Comparison of ENCODE assay signal across 1 cellular context in genomic region chr3:134237454-134238145, GRCh38.
TF ChIP-seq lines count a peak whose summit lies in the region.

No MANE protein-coding gene starts in this region.

TF ChIP-seq in HEK293, 187 proteins besides CTCF, POLR2A, EP300 and RAD21 (continued from another document):
- no peak for TF ChIP-seq PRDM2 (tag by site-specific recombination; IDR thresholded peaks at IDR 0.05; ENCODE audit: borderline replicate concordance)
- TF ChIP-seq ZNF473 (tag by site-specific recombination; IDR thresholded peaks at IDR 0.05): no peak
- TF ChIP-seq ZNF248 (tag by site-specific recombination; IDR thresholded peaks at IDR 0.05): no peak
- TF ChIP-seq BCL11B (tag by site-specific recombination; IDR thresholded peaks at IDR 0.05; ENCODE audit: low read depth): no peak
- no peak for TF ChIP-seq ZNF514 (tag by site-specific recombination; IDR thresholded peaks at IDR 0.05)
- no peak for TF ChIP-seq ZNF510 (tag by site-specific recombination; IDR thresholded peaks at IDR 0.05; ENCODE audit: insufficient replicate concordance)
- TF ChIP-seq ZNF221 (tag by site-specific recombination; IDR thresholded peaks at IDR 0.05; ENCODE audit: borderline replicate concordance): no peak
- 0 out of 2 replicates have a peak, but pooled peaks have one; percentile 22 for TF ChIP-seq OVOL3 (tag by site-specific recombination; IDR thresholded peaks at IDR 0.05)
- no peak for TF ChIP-seq ZFP37 (tag by site-specific recombination; IDR thresholded peaks at IDR 0.05)
- peak; percentile 37; the same call in 1 of the 2 replicates for TF ChIP-seq ZNF629 (tag by site-specific recombination; IDR thresholded peaks at IDR 0.05)
- no peak for TF ChIP-seq ZFP41 (tag by site-specific recombination; IDR thresholded peaks at IDR 0.05; ENCODE audit: borderline replicate concordance)
- TF ChIP-seq SETDB1 (IDR thresholded peaks at IDR 0.05; ENCODE audit: insufficient read length, low read length): no peak
- no peak for TF ChIP-seq ZNF184 (tag by site-specific recombination; IDR thresholded peaks at IDR 0.05)
- no peak for TF ChIP-seq MEIS1 (CRISPR knock-in tag; IDR thresholded peaks at IDR 0.05; ENCODE audit: borderline replicate concordance)
- TF ChIP-seq, protein P1, sequence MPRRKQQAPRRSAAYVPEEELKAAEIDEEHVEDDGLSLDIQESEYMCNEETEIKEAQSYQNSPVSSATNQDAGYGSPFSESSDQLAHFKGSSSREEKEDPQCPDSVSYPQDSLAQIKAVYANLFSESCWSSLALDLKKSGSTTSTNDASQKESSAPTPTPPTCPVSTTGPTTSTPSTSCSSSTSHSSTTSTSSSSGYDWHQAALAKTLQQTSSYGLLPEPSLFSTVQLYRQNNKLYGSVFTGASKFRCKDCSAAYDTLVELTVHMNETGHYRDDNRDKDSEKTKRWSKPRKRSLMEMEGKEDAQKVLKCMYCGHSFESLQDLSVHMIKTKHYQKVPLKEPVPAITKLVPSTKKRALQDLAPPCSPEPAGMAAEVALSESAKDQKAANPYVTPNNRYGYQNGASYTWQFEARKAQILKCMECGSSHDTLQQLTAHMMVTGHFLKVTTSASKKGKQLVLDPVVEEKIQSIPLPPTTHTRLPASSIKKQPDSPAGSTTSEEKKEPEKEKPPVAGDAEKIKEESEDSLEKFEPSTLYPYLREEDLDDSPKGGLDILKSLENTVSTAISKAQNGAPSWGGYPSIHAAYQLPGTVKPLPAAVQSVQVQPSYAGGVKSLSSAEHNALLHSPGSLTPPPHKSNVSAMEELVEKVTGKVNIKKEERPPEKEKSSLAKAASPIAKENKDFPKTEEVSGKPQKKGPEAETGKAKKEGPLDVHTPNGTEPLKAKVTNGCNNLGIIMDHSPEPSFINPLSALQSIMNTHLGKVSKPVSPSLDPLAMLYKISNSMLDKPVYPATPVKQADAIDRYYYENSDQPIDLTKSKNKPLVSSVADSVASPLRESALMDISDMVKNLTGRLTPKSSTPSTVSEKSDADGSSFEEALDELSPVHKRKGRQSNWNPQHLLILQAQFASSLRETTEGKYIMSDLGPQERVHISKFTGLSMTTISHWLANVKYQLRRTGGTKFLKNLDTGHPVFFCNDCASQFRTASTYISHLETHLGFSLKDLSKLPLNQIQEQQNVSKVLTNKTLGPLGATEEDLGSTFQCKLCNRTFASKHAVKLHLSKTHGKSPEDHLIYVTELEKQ (tag by site-specific recombination; IDR thresholded peaks at IDR 0.05; ENCODE audit: borderline replicate concordance): no peak
- TF ChIP-seq KLF7 (tag by site-specific recombination; IDR thresholded peaks at IDR 0.05; ENCODE audit: borderline replicate concordance): no peak
- TF ChIP-seq ZNF354C (tag by site-specific recombination; IDR thresholded peaks at IDR 0.05; ENCODE audit: borderline replicate concordance, low read depth): no peak
- no peak for TF ChIP-seq ZNF555 (tag by site-specific recombination; conservative IDR thresholded peaks at IDR 0.05)
- TF ChIP-seq ZNF37A (tag by site-specific recombination; IDR thresholded peaks at IDR 0.05): no peak
- TF ChIP-seq ZNF626 (tag by site-specific recombination; IDR thresholded peaks at IDR 0.05): no peak
- TF ChIP-seq ZNF274 (IDR thresholded peaks at IDR 0.05; ENCODE audit: low read length): no peak
- TF ChIP-seq ZNF274 (tag by site-specific recombination; IDR thresholded peaks at IDR 0.05; ENCODE audit: borderline replicate concordance): no peak
- no peak for TF ChIP-seq ZNF133 (tag by site-specific recombination; IDR thresholded peaks at IDR 0.05)
- no peak for TF ChIP-seq ZNF114 (tag by site-specific recombination; IDR thresholded peaks at IDR 0.05)
- TF ChIP-seq ZNF324 (tag by site-specific recombination; IDR thresholded peaks at IDR 0.05): no peak
- TF ChIP-seq ZNF366 (tag by site-specific recombination; conservative IDR thresholded peaks at IDR 0.05): peak; percentile 71
- TF ChIP-seq, protein P2, sequence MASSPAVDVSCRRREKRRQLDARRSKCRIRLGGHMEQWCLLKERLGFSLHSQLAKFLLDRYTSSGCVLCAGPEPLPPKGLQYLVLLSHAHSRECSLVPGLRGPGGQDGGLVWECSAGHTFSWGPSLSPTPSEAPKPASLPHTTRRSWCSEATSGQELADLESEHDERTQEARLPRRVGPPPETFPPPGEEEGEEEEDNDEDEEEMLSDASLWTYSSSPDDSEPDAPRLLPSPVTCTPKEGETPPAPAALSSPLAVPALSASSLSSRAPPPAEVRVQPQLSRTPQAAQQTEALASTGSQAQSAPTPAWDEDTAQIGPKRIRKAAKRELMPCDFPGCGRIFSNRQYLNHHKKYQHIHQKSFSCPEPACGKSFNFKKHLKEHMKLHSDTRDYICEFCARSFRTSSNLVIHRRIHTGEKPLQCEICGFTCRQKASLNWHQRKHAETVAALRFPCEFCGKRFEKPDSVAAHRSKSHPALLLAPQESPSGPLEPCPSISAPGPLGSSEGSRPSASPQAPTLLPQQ (tag by site-specific recombination; IDR thresholded peaks at IDR 0.05): no peak
- no peak for TF ChIP-seq KLF16 (tag by site-specific recombination; IDR thresholded peaks at IDR 0.05)
- TF ChIP-seq ZEB2 (tag by site-specific recombination; IDR thresholded peaks at IDR 0.05): peak; percentile 38; the same call in 1 of the 2 replicates
- no peak for TF ChIP-seq ZNF157 (tag by site-specific recombination; IDR thresholded peaks at IDR 0.05)
- TF ChIP-seq MYNN (tag by site-specific recombination; IDR thresholded peaks at IDR 0.05; ENCODE audit: borderline replicate concordance): no peak
- TF ChIP-seq ZBTB17 (tag by site-specific recombination; IDR thresholded peaks at IDR 0.05): no peak
